In the genomic region with DNA sequence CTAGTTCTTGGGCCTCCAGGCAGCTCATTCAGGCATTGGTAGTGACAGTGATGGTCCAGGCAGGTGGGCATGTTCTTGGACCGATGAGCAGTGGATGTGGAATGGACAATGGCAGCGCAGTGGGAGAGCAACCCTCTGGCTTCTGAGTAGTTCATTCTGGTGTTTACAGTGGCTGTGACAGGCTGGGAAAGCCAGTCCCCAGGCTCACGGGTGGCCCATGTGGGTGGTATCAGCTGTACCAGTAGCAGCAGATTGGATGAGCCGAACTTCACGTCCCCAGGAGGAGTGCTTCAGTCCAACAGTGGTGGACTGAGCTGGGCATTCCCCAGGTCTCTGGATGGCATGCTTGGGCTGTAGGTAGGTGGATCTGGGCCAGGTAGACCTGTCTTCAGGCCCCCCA, we compare ENCODE assay signal across 32 cellular contexts.
"Had no signal": no experiment of that assay in that cellular context is flagged by ENCODE, and none has a peak within 500 bp of the region (broad histone marks: within the 10 kb centered on the region; RNA-seq: fewer than 3 reads in every experiment).

No MANE protein-coding gene starts in this region.

- H3K4me3 Mint-ChIP-seq: activated B cell treated with CpG ODN at 0.5 μM for 24 hours; activated CD4-positive, alpha-beta memory T cell treated with anti-CD3 and anti-CD28 coated beads, Interleukin-2, amount 10 ng/mL, durations not matched to agents 7 days and 5 days; activated CD4-positive, alpha-beta T cell treated with anti-CD3 and anti-CD28 coated beads, Interleukin-2, amount 10 ng/mL, durations not matched to agents 7 days and 5 days; activated CD8-positive, alpha-beta memory T cell treated with anti-CD3 and anti-CD28 coated beads, Interleukin-2, amount 10 ng/mL, durations not matched to agents 7 days and 5 days; activated CD8-positive, alpha-beta T cell treated with anti-CD3 and anti-CD28 coated beads, Interleukin-2, amount 10 ng/mL, durations not matched to agents 7 days and 5 days; activated naive CD4-positive, alpha-beta T cell treated with anti-CD3 and anti-CD28 coated beads for 36 hours; activated naive CD8-positive, alpha-beta T cell treated with anti-CD3 and anti-CD28 coated beads for 36 hours; activated T-cell treated with anti-CD3 and anti-CD28 coated beads, Interleukin-2, amount 50 U/mL, for 24 hours; T-helper 1 cell treated with Interleukin-12 subunit alpha and Interleukin-12 subunit beta and Interleukin-4 antibody, amounts not matched to agents 30 μg/mL and 1 μg/mL, for 36 hours; T-helper 2 cell treated with Interferon-gamma antibody and Interleukin-4, amounts not matched to agents 5 μg/mL and 100 μg/mL, for 36 hours had no signal

- H3K4me3 ChIP-seq: adrenal gland, body of pancreas, breast epithelium had no signal

- H3K27ac ChIP-seq: adrenal gland, body of pancreas, brain microvascular endothelial cell, breast epithelium, VCaP had no signal

- H3K9me3 ChIP-seq: body of pancreas had no signal

- H3K27me3 ChIP-seq: adrenal gland, body of pancreas, brain microvascular endothelial cell, breast epithelium had no signal

- H3K4me1 ChIP-seq: adrenal gland, body of pancreas, breast epithelium had no signal

- H3K4me1 Mint-ChIP-seq: activated B cell treated with CpG ODN at 0.5 μM for 24 hours; activated CD4-positive, alpha-beta memory T cell treated with anti-CD3 and anti-CD28 coated beads, Interleukin-2, amount 10 ng/mL, durations not matched to agents 7 days and 5 days; activated CD4-positive, alpha-beta T cell treated with anti-CD3 and anti-CD28 coated beads, Interleukin-2, amount 10 ng/mL, durations not matched to agents 7 days and 5 days; activated CD8-positive, alpha-beta memory T cell treated with anti-CD3 and anti-CD28 coated beads, Interleukin-2, amount 10 ng/mL, durations not matched to agents 7 days and 5 days; activated naive CD8-positive, alpha-beta T cell treated with anti-CD3 and anti-CD28 coated beads for 36 hours had no signal

- H3K27ac Mint-ChIP-seq: activated B cell treated with CpG ODN at 0.5 μM for 24 hours; activated CD4-positive, alpha-beta memory T cell treated with anti-CD3 and anti-CD28 coated beads, Interleukin-2, amount 10 ng/mL, durations not matched to agents 7 days and 5 days; activated CD4-positive, alpha-beta T cell treated with anti-CD3 and anti-CD28 coated beads, Interleukin-2, amount 10 ng/mL, durations not matched to agents 7 days and 5 days; activated CD8-positive, alpha-beta memory T cell treated with anti-CD3 and anti-CD28 coated beads, Interleukin-2, amount 10 ng/mL, durations not matched to agents 7 days and 5 days; activated CD8-positive, alpha-beta T cell treated with anti-CD3 and anti-CD28 coated beads, Interleukin-2, amount 10 ng/mL, durations not matched to agents 7 days and 5 days; activated naive CD4-positive, alpha-beta T cell treated with anti-CD3 and anti-CD28 coated beads for 36 hours; activated naive CD4-positive, alpha-beta T cell treated with anti-CD3 and anti-CD28 coated beads, Interleukin-2, amount 50 U/mL, for 72 hours; activated naive CD8-positive, alpha-beta T cell treated with anti-CD3 and anti-CD28 coated beads for 36 hours; activated T-cell treated with anti-CD3 and anti-CD28 coated beads, Interleukin-2, amount 50 U/mL, for 24 hours; activated T-helper 2 cell treated with anti-CD3 and anti-CD28 coated beads, Interferon-gamma antibody, Interleukin-2, Interleukin-4, amounts not matched to agents 10 μg/mL and 5 μg/mL and 100 μg/mL, durations not matched to agents 14 hours and 24 hours and 36 hours; T-helper 1 cell treated with Interleukin-12 subunit alpha and Interleukin-12 subunit beta and Interleukin-4 antibody, amounts not matched to agents 30 μg/mL and 1 μg/mL, for 36 hours; T-helper 2 cell treated with Interferon-gamma antibody and Interleukin-4, amounts not matched to agents 5 μg/mL and 100 μg/mL, for 36 hours had no signal

- ATAC-seq: activated CD8-positive, alpha-beta memory T cell treated with anti-CD3 and anti-CD28 coated beads, Interleukin-2, amount 10 ng/mL, durations not matched to agents 7 days and 5 days; activated CD8-positive, alpha-beta T cell treated with anti-CD3 and anti-CD28 coated beads, Interleukin-2, amount 10 ng/mL, durations not matched to agents 7 days and 5 days; activated naive CD4-positive, alpha-beta T cell treated with anti-CD3 and anti-CD28 coated beads, Interleukin-2, amount 50 U/mL, for 72 hours; body of pancreas had no signal

- H3K27me3 Mint-ChIP-seq: activated B cell treated with CpG ODN at 0.5 μM for 24 hours; activated CD4-positive, alpha-beta memory T cell treated with anti-CD3 and anti-CD28 coated beads, Interleukin-2, amount 10 ng/mL, durations not matched to agents 7 days and 5 days; activated CD4-positive, alpha-beta T cell treated with anti-CD3 and anti-CD28 coated beads, Interleukin-2, amount 10 ng/mL, durations not matched to agents 7 days and 5 days; activated CD8-positive, alpha-beta memory T cell treated with anti-CD3 and anti-CD28 coated beads, Interleukin-2, amount 10 ng/mL, durations not matched to agents 7 days and 5 days; activated naive CD8-positive, alpha-beta T cell treated with anti-CD3 and anti-CD28 coated beads for 36 hours had no signal

- H3K36me3 Mint-ChIP-seq: activated CD8-positive, alpha-beta memory T cell treated with anti-CD3 and anti-CD28 coated beads, Interleukin-2, amount 10 ng/mL, durations not matched to agents 7 days and 5 days; activated naive CD4-positive, alpha-beta T cell treated with anti-CD3 and anti-CD28 coated beads, Interleukin-2, amount 50 U/mL, for 72 hours; activated naive CD8-positive, alpha-beta T cell treated with anti-CD3 and anti-CD28 coated beads for 36 hours had no signal

- H3K36me3 ChIP-seq: adrenal gland, brain microvascular endothelial cell, breast epithelium had no signal

- H3K9me3 Mint-ChIP-seq: activated naive CD4-positive, alpha-beta T cell treated with anti-CD3 and anti-CD28 coated beads for 36 hours; T-helper 1 cell treated with Interleukin-12 subunit alpha and Interleukin-12 subunit beta and Interleukin-4 antibody, amounts not matched to agents 30 μg/mL and 1 μg/mL, for 36 hours; T-helper 2 cell treated with Interferon-gamma antibody and Interleukin-4, amounts not matched to agents 5 μg/mL and 100 μg/mL, for 36 hours had no signal

- DNase-seq: activated B cell treated with CpG ODN at 0.5 μM for 24 hours; activated CD4-positive, alpha-beta memory T cell treated with anti-CD3 and anti-CD28 coated beads, Interleukin-2, amount 10 ng/mL, durations not matched to agents 7 days and 5 days; activated CD4-positive, alpha-beta T cell treated with anti-CD3 and anti-CD28 coated beads for 4 hours; activated CD4-positive, alpha-beta T cell treated with anti-CD3 and anti-CD28 coated beads, Interleukin-2, amount 10 ng/mL, durations not matched to agents 7 days and 5 days; activated CD4-positive, alpha-beta T cell treated with anti-CD3 and anti-CD28 coated beads, Interleukin-2, amount 50 U/mL, for 48 hours; activated CD4-positive, CD25-positive, alpha-beta regulatory T cell treated with anti-CD3 and anti-CD28 coated beads, Interleukin-2, amount 50 U/mL, for 72 hours; activated CD8-positive, alpha-beta memory T cell treated with anti-CD3 and anti-CD28 coated beads for 24 hours; activated CD8-positive, alpha-beta memory T cell treated with anti-CD3 and anti-CD28 coated beads, Interleukin-2, amount 10 ng/mL, durations not matched to agents 7 days and 5 days; activated CD8-positive, alpha-beta memory T cell treated with anti-CD3 and anti-CD28 coated beads, Interleukin-2, amount 50 U/mL, for 48 hours; activated CD8-positive, alpha-beta T cell treated with anti-CD3 and anti-CD28 coated beads, Interleukin-2, amount 10 ng/mL, durations not matched to agents 7 days and 5 days; activated effector memory CD4-positive, alpha-beta T cell treated with Interleukin-2 at 50 U/mL for 16 hours; activated gamma-delta T cell; activated naive CD4-positive, alpha-beta T cell; activated naive CD4-positive, alpha-beta T cell treated with anti-CD3 and anti-CD28 coated beads for 36 hours; activated naive CD4-positive, alpha-beta T cell treated with anti-CD3 and anti-CD28 coated beads, Interleukin-2, amount 50 U/mL, for 16 hours; activated naive CD8-positive, alpha-beta T cell treated with anti-CD3 and anti-CD28 coated beads for 36 hours; activated T-cell treated with anti-CD3 and anti-CD28 coated beads, Interleukin-2, amount 50 U/mL, for 24 hours; activated T-cell treated with anti-CD3 and anti-CD28 coated beads, Interleukin-2, amount 50 U/mL, for 48 hours; adrenal gland; amniotic stem cell; body of pancreas; brain microvascular endothelial cell; central memory CD4-positive, alpha-beta T cell; SW 1271; T-helper 1 cell; T-helper 9 cell had no signal
